ENCODE assay signal across 10 cellular contexts in the genomic region with DNA sequence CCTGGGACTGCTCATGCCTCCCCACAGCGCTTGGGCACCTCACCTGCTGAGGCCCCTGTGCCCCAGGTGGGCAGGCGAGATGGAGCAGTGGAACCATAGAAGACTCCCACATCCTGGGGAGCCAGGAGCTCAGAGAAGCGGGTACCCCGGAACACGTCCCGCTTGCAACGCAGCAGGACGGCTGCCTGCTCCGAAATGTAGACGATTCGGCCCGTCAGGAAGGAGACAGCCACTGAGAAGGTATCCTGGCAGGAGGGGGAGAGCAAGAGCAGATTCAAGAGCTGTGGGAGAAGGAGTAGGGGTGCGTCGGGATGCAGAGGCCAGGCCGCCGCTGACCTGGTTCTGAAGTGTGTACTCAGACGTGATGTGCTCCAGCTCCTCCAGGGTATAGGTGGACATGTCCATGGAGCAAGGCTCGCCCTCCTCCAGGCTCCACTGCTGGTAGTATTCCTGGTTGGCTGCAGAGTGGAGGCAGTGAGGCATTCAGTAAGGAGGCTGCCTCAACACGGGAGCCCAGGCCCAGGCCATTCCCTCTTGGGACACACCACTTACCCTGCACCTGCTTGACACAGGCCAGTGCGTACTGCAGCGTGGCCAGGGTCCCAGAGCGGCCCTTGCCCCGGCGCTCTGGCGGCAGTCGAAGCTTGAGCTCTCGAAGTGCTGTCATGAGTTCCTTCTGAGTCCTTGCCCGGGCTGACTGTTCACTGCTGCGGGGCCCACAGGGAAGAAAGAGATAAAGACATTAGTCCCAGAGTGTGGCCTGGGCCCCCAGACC.
DNase-seq lines count a peak whose midpoint lies in the region.
"Had no signal": no experiment of that assay in that cellular context is flagged by ENCODE, and none has a peak within 500 bp of the region (broad histone marks: within the 10 kb centered on the region; RNA-seq: fewer than 3 reads in every experiment).

No MANE protein-coding gene starts in this region.

- DNase-seq in T-helper 1 cell (no peak), ecto neural progenitor cell (ENCODE audit: low spot score) (peak; percentile 44), NCI-H526 treated with DMSO at 0.1 percent for 48 hours (lab: John Stamatoyannopoulos, UW) (no peak), MV-4-11 (lab: John Stamatoyannopoulos, UW) (no peak)
- DNase-seq: NCI-H748 treated with DMSO at 0.1 percent for 48 hours had no signal

- no peaks in the 10 kb centered on the region for H3K27me3 ChIP-seq in stomach smooth muscle (ENCODE audit: control insufficient read depth in 1 of 2, insufficient read depth in 2 of 2, low read length in 2 of 2)
- H3K27me3 ChIP-seq: hepatocyte had no signal

- H3K4me3 ChIP-seq in stomach smooth muscle (ENCODE audit: low read length in 2 of 2): peak overlapping the region in 1 of 2 donors; percentile 96
- H3K4me3 ChIP-seq: hepatocyte, mucosa of descending colon had no signal

- peaks cover 73% of the 10 kb centered on the region for H3K4me1 ChIP-seq in stomach smooth muscle (ENCODE audit: control insufficient read depth, insufficient read depth, low read length)

- H3K4me1 Mint-ChIP-seq in T-helper 1 cell treated with Interleukin-12 subunit alpha and Interleukin-12 subunit beta and Interleukin-4 antibody, amounts not matched to agents 30 μg/mL and 1 μg/mL, for 36 hours (ENCODE audit: low read depth): peaks cover 28% of the 10 kb centered on the region

- H3K27me3 Mint-ChIP-seq in T-helper 1 cell treated with Interleukin-12 subunit alpha and Interleukin-12 subunit beta and Interleukin-4 antibody, amounts not matched to agents 30 μg/mL and 1 μg/mL, for 36 hours (ENCODE audit: low read depth): no peaks in the 10 kb centered on the region

- no peak overlapping the region for H3K9ac ChIP-seq in stomach smooth muscle (ENCODE audit: low read length in 2 of 2)

- H3K36me3 Mint-ChIP-seq in T-helper 1 cell treated with Interleukin-12 subunit alpha and Interleukin-12 subunit beta and Interleukin-4 antibody, amounts not matched to agents 30 μg/mL and 1 μg/mL, for 36 hours (ENCODE audit: low read depth): peaks cover 42% of the 10 kb centered on the region

- H3K9me3 ChIP-seq in stomach smooth muscle (ENCODE audit: control insufficient read depth in 2 of 2, low read length in 2 of 2): no peaks in the 10 kb centered on the region
- H3K9me3 ChIP-seq: mucosa of descending colon had no signal

- H3K27ac ChIP-seq in stomach smooth muscle (ENCODE audit: low read length): peak overlapping the region; percentile 100
- H3K27ac ChIP-seq: 22Rv1 had no signal

- H3K4me3 Mint-ChIP-seq in T-helper 1 cell treated with Interleukin-12 subunit alpha and Interleukin-12 subunit beta and Interleukin-4 antibody, amounts not matched to agents 30 μg/mL and 1 μg/mL, for 36 hours: peak overlapping the region; percentile 45

- H3K36me3 ChIP-seq in stomach smooth muscle (ENCODE audit: control insufficient read depth in 2 of 2, insufficient read depth in 2 of 2, low read length in 2 of 2): peaks cover 58 to 61% of the 10 kb centered on the region in 2 donors

- H3K27ac Mint-ChIP-seq in T-helper 1 cell treated with Interleukin-12 subunit alpha and Interleukin-12 subunit beta and Interleukin-4 antibody, amounts not matched to agents 30 μg/mL and 1 μg/mL, for 36 hours: no peak overlapping the region

- no peaks in the 10 kb centered on the region for H3K9me3 Mint-ChIP-seq in T-helper 1 cell treated with Interleukin-12 subunit alpha and Interleukin-12 subunit beta and Interleukin-4 antibody, amounts not matched to agents 30 μg/mL and 1 μg/mL, for 36 hours
